2 cellular contexts compared by ENCODE assay signal in the genomic region with DNA sequence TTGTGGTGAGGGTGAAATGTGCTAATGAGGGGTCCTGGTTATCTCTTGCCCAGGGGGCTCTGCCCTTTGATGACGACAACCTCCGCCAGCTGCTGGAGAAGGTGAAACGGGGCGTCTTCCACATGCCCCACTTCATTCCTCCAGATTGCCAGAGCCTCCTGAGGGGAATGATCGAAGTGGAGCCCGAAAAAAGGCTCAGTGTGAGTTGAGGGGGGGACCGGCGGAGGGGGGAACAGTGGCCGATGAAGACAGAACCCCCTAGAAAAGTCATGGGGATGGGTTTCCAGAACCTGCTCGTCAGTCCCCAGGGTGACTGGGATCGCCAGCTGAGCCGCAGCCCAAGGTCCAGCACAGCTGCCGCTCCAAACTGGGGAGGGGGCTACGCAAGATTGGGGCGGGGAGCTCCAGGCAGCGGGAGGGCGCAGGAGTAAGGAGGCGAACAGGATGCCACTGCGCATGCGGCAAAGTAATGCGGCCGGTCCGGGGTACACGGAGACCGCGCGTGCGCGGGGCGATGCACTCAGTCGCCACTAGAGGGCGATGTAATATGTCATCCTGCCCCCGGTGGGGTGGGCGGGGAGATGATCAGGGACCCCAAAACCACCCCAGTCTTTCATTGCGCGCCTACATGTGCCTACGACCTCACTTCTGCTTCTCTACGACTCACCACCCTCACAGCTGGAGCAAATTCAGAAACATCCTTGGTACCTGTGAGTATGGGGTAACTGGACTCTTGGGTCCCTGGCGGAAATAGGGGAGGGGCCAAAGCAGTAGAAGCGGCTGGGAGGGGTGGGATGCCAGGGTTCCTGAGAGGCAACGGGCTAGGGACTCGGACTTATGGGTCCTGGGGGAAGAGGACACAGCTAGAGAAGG.
A peak's percentile ranks its signal among the peaks of the same experiment; 100 is the strongest.
TF ChIP-seq lines count a peak whose summit lies in the region.

No MANE protein-coding gene starts in this region.

TF ChIP-seq in HEK293, 187 proteins besides CTCF, POLR2A, EP300 and RAD21 (continued from another document and continues in another):
- TF ChIP-seq ZBTB26 (tag by site-specific recombination; optimal IDR thresholded peaks at IDR 0.05) = peak; percentile 19
- peak; percentile 79 for TF ChIP-seq ZFHX2 (tag by site-specific recombination; conservative IDR thresholded peaks at IDR 0.05)
- TF ChIP-seq ZNF701 (tag by site-specific recombination; IDR thresholded peaks at IDR 0.05) = no peak
- TF ChIP-seq, protein P1, sequence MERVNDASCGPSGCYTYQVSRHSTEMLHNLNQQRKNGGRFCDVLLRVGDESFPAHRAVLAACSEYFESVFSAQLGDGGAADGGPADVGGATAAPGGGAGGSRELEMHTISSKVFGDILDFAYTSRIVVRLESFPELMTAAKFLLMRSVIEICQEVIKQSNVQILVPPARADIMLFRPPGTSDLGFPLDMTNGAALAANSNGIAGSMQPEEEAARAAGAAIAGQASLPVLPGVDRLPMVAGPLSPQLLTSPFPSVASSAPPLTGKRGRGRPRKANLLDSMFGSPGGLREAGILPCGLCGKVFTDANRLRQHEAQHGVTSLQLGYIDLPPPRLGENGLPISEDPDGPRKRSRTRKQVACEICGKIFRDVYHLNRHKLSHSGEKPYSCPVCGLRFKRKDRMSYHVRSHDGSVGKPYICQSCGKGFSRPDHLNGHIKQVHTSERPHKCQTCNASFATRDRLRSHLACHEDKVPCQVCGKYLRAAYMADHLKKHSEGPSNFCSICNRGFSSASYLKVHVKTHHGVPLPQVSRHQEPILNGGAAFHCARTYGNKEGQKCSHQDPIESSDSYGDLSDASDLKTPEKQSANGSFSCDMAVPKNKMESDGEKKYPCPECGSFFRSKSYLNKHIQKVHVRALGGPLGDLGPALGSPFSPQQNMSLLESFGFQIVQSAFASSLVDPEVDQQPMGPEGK (tag by site-specific recombination; IDR thresholded peaks at IDR 0.05) = peak; percentile 92
- TF ChIP-seq BCL6B (tag by site-specific recombination; IDR thresholded peaks at IDR 0.05) = no peak
- TF ChIP-seq ZNF221 (tag by site-specific recombination; IDR thresholded peaks at IDR 0.05; ENCODE audit: borderline replicate concordance) = no peak
- TF ChIP-seq ZXDB (tag by site-specific recombination; IDR thresholded peaks at IDR 0.05) = no peak
- TF ChIP-seq, protein P2, sequence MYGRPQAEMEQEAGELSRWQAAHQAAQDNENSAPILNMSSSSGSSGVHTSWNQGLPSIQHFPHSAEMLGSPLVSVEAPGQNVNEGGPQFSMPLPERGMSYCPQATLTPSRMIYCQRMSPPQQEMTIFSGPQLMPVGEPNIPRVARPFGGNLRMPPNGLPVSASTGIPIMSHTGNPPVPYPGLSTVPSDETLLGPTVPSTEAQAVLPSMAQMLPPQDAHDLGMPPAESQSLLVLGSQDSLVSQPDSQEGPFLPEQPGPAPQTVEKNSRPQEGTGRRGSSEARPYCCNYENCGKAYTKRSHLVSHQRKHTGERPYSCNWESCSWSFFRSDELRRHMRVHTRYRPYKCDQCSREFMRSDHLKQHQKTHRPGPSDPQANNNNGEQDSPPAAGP (tag by site-specific recombination; IDR thresholded peaks at IDR 0.05) = no peak
- peak; percentile 49; the same call in 1 of the 2 replicates for TF ChIP-seq ZBTB8A (tag by site-specific recombination; IDR thresholded peaks at IDR 0.05)
- 0 out of 2 replicates have a peak, but pooled peaks have one; percentile 16 for TF ChIP-seq ZBTB7A (tag by site-specific recombination; IDR thresholded peaks at IDR 0.05; ENCODE audit: low read depth)
- peak; percentile 47; the same call in 1 of the 2 replicates for TF ChIP-seq SP3 (tag by site-specific recombination; IDR thresholded peaks at IDR 0.05)
- TF ChIP-seq ZNF404 (tag by site-specific recombination; IDR thresholded peaks at IDR 0.05) = no peak
- TF ChIP-seq, protein P3, sequence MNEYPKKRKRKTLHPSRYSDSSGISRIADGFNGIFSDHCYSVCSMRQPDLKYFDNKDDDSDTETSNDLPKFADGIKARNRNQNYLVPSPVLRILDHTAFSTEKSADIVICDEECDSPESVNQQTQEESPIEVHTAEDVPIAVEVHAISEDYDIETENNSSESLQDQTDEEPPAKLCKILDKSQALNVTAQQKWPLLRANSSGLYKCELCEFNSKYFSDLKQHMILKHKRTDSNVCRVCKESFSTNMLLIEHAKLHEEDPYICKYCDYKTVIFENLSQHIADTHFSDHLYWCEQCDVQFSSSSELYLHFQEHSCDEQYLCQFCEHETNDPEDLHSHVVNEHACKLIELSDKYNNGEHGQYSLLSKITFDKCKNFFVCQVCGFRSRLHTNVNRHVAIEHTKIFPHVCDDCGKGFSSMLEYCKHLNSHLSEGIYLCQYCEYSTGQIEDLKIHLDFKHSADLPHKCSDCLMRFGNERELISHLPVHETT (tag by site-specific recombination; IDR thresholded peaks at IDR 0.05) = no peak
- 0 out of 2 replicates have a peak, but pooled peaks have one; percentile 52 for TF ChIP-seq KLF16 (tag by site-specific recombination; IDR thresholded peaks at IDR 0.05)
- TF ChIP-seq ZNF341 (tag by site-specific recombination; IDR thresholded peaks at IDR 0.05; ENCODE audit: low read depth) = peak; percentile 68
- 0 out of 2 replicates have a peak, but pooled peaks have one; percentile 16 for TF ChIP-seq ZNF660 (tag by site-specific recombination; IDR thresholded peaks at IDR 0.05)
- TF ChIP-seq HOXC10 (CRISPR knock-in tag; IDR thresholded peaks at IDR 0.05) = no peak
- no peak for TF ChIP-seq ZNF513 (tag by site-specific recombination; IDR thresholded peaks at IDR 0.05)

TF ChIP-seq in GM12878, 131 proteins besides CTCF, POLR2A, EP300 and RAD21 (continued from another document and continues in another):
- TF ChIP-seq, protein P4, sequence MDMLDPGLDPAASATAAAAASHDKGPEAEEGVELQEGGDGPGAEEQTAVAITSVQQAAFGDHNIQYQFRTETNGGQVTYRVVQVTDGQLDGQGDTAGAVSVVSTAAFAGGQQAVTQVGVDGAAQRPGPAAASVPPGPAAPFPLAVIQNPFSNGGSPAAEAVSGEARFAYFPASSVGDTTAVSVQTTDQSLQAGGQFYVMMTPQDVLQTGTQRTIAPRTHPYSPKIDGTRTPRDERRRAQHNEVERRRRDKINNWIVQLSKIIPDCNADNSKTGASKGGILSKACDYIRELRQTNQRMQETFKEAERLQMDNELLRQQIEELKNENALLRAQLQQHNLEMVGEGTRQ (IDR thresholded peaks at IDR 0.05; ENCODE audit: borderline replicate concordance, low read depth, low read length) = no peak
- TF ChIP-seq CREM (IDR thresholded peaks at IDR 0.05; ENCODE audit: low read depth) (no peak), GABPA (IDR thresholded peaks at IDR 0.05; ENCODE audit: low read depth) (no peak), NRF1 (conservative IDR thresholded peaks at IDR 0.05; ENCODE audit: low read depth, low read length) (peak; percentile 78), SMARCA5 (IDR thresholded peaks at IDR 0.05) (peak; percentile 69; the same call in 1 of the 2 replicates), RB1 (IDR thresholded peaks at IDR 0.05; ENCODE audit: borderline replicate concordance) (peak; percentile 59; the same call in 1 of the 2 replicates), HDAC2 (IDR thresholded peaks at IDR 0.05) (no peak), CHD2 (IDR thresholded peaks at IDR 0.05; ENCODE audit: borderline replicate concordance, low read depth, low read length) (no peak), HCFC1 (IDR thresholded peaks at IDR 0.05; ENCODE audit: low read length) (no peak; the same call in 1 of the 2 replicates), ZNF24 (IDR thresholded peaks at IDR 0.05) (no peak), NBN (IDR thresholded peaks at IDR 0.05) (peak; percentile 52; the same call in 1 of the 2 replicates), BCL11A (IDR thresholded peaks at IDR 0.05; ENCODE audit: low read depth, low read length) (no peak), MEF2B (IDR thresholded peaks at IDR 0.05; ENCODE audit: partially characterized antibody, poor library complexity, severe bottlenecking) (peak; percentile 50), IKZF2 (IDR thresholded peaks at IDR 0.05) (no peak), ZBTB4 (CRISPR knock-in tag; IDR thresholded peaks at IDR 0.05) (no peak), BHLHE40 (IDR thresholded peaks at IDR 0.05; ENCODE audit: borderline replicate concordance in 1 of 2, low read depth in 2 of 2, low read length in 1 of 2) (peak; percentile 30 to 46; a peak in 1 of 4 replicates), WRNIP1 (IDR thresholded peaks at IDR 0.05; ENCODE audit: borderline replicate concordance, low read depth, low read length) (no peak), ATF7 (IDR thresholded peaks at IDR 0.05; ENCODE audit: low read depth) (no peak), FOS (IDR thresholded peaks at IDR 0.05; ENCODE audit: borderline replicate concordance, extremely low read depth, insufficient read length) (no peak), LARP7 (IDR thresholded peaks at IDR 0.05) (no peak), SPI1 (IDR thresholded peaks at IDR 0.05; ENCODE audit: borderline replicate concordance, insufficient read depth, low read depth, low read length) (no peak), TARDBP (IDR thresholded peaks at IDR 0.05; ENCODE audit: borderline replicate concordance) (no peak), SP1 (IDR thresholded peaks at IDR 0.05; ENCODE audit: low read depth, low read length) (peak; percentile 35), BRCA1 (IDR thresholded peaks at IDR 0.05; ENCODE audit: low read depth, low read length) (no peak), NR2F1 (conservative IDR thresholded peaks at IDR 0.05) (no peak), TBL1XR1 (IDR thresholded peaks at IDR 0.05; ENCODE audit: low read depth, low read length) (no peak), FOXK2 (IDR thresholded peaks at IDR 0.05) (no peak), RELA (IDR thresholded peaks at IDR 0.05; ENCODE audit: borderline replicate concordance, partially characterized antibody) (peak; percentile 30)
- TF ChIP-seq, protein P5, sequence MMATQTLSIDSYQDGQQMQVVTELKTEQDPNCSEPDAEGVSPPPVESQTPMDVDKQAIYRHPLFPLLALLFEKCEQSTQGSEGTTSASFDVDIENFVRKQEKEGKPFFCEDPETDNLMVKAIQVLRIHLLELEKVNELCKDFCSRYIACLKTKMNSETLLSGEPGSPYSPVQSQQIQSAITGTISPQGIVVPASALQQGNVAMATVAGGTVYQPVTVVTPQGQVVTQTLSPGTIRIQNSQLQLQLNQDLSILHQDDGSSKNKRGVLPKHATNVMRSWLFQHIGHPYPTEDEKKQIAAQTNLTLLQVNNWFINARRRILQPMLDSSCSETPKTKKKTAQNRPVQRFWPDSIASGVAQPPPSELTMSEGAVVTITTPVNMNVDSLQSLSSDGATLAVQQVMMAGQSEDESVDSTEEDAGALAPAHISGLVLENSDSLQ (IDR thresholded peaks at IDR 0.05) = no peak
- TF ChIP-seq, protein P6, sequence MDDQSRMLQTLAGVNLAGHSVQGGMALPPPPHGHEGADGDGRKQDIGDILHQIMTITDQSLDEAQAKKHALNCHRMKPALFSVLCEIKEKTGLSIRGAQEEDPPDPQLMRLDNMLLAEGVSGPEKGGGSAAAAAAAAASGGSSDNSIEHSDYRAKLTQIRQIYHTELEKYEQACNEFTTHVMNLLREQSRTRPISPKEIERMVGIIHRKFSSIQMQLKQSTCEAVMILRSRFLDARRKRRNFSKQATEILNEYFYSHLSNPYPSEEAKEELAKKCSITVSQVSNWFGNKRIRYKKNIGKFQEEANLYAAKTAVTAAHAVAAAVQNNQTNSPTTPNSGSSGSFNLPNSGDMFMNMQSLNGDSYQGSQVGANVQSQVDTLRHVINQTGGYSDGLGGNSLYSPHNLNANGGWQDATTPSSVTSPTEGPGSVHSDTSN (IDR thresholded peaks at IDR 0.05; ENCODE audit: insufficient replicate concordance, low read depth, low read length) = no peak
- TF ChIP-seq, protein P7, sequence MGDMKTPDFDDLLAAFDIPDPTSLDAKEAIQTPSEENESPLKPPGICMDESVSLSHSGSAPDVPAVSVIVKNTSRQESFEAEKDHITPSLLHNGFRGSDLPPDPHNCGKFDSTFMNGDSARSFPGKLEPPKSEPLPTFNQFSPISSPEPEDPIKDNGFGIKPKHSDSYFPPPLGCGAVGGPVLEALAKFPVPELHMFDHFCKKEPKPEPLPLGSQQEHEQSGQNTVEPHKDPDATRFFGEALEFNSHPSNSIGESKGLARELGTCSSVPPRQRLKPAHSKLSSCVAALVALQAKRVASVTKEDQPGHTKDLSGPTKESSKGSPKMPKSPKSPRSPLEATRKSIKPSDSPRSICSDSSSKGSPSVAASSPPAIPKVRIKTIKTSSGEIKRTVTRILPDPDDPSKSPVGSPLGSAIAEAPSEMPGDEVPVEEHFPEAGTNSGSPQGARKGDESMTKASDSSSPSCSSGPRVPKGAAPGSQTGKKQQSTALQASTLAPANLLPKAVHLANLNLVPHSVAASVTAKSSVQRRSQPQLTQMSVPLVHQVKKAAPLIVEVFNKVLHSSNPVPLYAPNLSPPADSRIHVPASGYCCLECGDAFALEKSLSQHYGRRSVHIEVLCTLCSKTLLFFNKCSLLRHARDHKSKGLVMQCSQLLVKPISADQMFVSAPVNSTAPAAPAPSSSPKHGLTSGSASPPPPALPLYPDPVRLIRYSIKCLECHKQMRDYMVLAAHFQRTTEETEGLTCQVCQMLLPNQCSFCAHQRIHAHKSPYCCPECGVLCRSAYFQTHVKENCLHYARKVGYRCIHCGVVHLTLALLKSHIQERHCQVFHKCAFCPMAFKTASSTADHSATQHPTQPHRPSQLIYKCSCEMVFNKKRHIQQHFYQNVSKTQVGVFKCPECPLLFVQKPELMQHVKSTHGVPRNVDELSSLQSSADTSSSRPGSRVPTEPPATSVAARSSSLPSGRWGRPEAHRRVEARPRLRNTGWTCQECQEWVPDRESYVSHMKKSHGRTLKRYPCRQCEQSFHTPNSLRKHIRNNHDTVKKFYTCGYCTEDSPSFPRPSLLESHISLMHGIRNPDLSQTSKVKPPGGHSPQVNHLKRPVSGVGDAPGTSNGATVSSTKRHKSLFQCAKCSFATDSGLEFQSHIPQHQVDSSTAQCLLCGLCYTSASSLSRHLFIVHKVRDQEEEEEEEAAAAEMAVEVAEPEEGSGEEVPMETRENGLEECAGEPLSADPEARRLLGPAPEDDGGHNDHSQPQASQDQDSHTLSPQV (IDR thresholded peaks at IDR 0.05) = no peak
